ENCODE assay signal across 9 cellular contexts in genomic region chr5:120388016-120388781, GRCh38.
DNase-seq lines count a peak whose midpoint lies in the region; ATAC-seq, FAIRE-seq and TF ChIP-seq lines count a peak whose summit lies in the region.
"Had no signal": no experiment of that assay in that cellular context is flagged by ENCODE, and none has a peak within 500 bp of the region (broad histone marks: within the 10 kb centered on the region; RNA-seq: fewer than 3 reads in every experiment).

No MANE protein-coding gene starts in this region.

- H3K4me3 Mint-ChIP-seq in astrocyte (ENCODE audit: unreplicated experiment) (no peak overlapping the region), mesothelial cell of epicardium (no peak overlapping the region)
- H3K4me3 Mint-ChIP-seq in CD4-positive, alpha-beta T cell: no peak overlapping the region

- H3K4me1 Mint-ChIP-seq in astrocyte (ENCODE audit: low read depth, unreplicated experiment) (peaks cover 13% of the 10 kb centered on the region), mesothelial cell of epicardium (no peaks in the 10 kb centered on the region)
- no peaks in the 10 kb centered on the region for H3K4me1 Mint-ChIP-seq in CD4-positive, alpha-beta T cell (ENCODE audit: low read depth)

- H3K4me1 ChIP-seq in KMS-11 (ENCODE audit: low read depth, poor library complexity, severe bottlenecking) (peaks cover 29% of the 10 kb centered on the region), astrocyte (ENCODE audit: insufficient read depth, low read length) (peaks cover 14% of the 10 kb centered on the region), osteoblast (ENCODE audit: insufficient read depth, low read length) (peaks cover 21% of the 10 kb centered on the region)

- no peaks in the 10 kb centered on the region for H3K9me3 ChIP-seq in astrocyte (ENCODE audit: insufficient read depth, low read depth, low read length)
- no peaks in the 10 kb centered on the region for H3K9me3 ChIP-seq in osteoblast (ENCODE audit: low read depth, low read length)
- H3K9me3 ChIP-seq in CD4-positive, alpha-beta T cell (ENCODE audit: control insufficient read depth, low read length): no peaks in the 10 kb centered on the region

- H3K27ac Mint-ChIP-seq in astrocyte (ENCODE audit: unreplicated experiment) (peak overlapping the region; percentile 60), mesothelial cell of epicardium (no peak overlapping the region)
- H3K27ac Mint-ChIP-seq in CD4-positive, alpha-beta T cell: no peak overlapping the region

- H3K9ac ChIP-seq in KMS-11 (no peak overlapping the region), astrocyte (ENCODE audit: low read length) (no peak overlapping the region)

- no peaks in the 10 kb centered on the region for H3K79me2 ChIP-seq in KMS-11 (ENCODE audit: insufficient read depth, low read depth)
- H3K79me2 ChIP-seq in astrocyte (ENCODE audit: insufficient read depth, low read length): no peaks in the 10 kb centered on the region
- H3K79me2 ChIP-seq in osteoblast (ENCODE audit: insufficient read depth, low read length): no peaks in the 10 kb centered on the region

- H3K27me3 Mint-ChIP-seq in astrocyte (ENCODE audit: low read depth, unreplicated experiment) (no peaks in the 10 kb centered on the region), mesothelial cell of epicardium (ENCODE audit: low read depth) (peaks cover 1% of the 10 kb centered on the region)
- no peaks in the 10 kb centered on the region for H3K27me3 Mint-ChIP-seq in CD4-positive, alpha-beta T cell

- FAIRE-seq in astrocyte (lab: Jason Lieb, UNC): peak; percentile 99

- H3K36me3 Mint-ChIP-seq in astrocyte (ENCODE audit: low read depth, unreplicated experiment) (no peaks in the 10 kb centered on the region), mesothelial cell of epicardium (no peaks in the 10 kb centered on the region)
- H3K36me3 Mint-ChIP-seq in CD4-positive, alpha-beta T cell (ENCODE audit: low read depth): no peaks in the 10 kb centered on the region

- CTCF ChIA-PET in CD4-positive, alpha-beta T cell (lab: Charles Lee): no interaction called here

- POLR2A ChIA-PET in CD4-positive, alpha-beta T cell (lab: Charles Lee): no interaction called here

- DNase-seq in GM04504 (ENCODE audit: low read depth) (peak; percentile 86), astrocyte (ENCODE audit: low read depth) (peak; percentile 91), osteoblast (ENCODE audit: insufficient read length, low spot score, missing footprints) (peak; percentile 76), mesothelial cell of epicardium (ENCODE audit: low spot score in 2 of 2, unreplicated experiment in 2 of 2) (no peak), NCI-H1105 (lab: John Stamatoyannopoulos, UW) (no peak)
- DNase-seq in CD4-positive, alpha-beta T cell: no peak
- DNase-seq: left cardiac atrium had no signal

- H2AFZ ChIP-seq in KMS-11 (ENCODE audit: low read depth) (no peak overlapping the region; the same call in 1 of the 2 replicates), astrocyte (ENCODE audit: low read depth, low read length) (no peak overlapping the region), osteoblast (ENCODE audit: low read length) (no peak overlapping the region)

- intact Hi-C loops in CD4-positive, alpha-beta T cell (cut with DNase I, micrococcal nuclease): no loop called here

- H3K27me3 ChIP-seq in KMS-11 (ENCODE audit: insufficient read depth, low read depth) (no peaks in the 10 kb centered on the region), astrocyte (ENCODE audit: insufficient read depth, low read length) (no peaks in the 10 kb centered on the region), osteoblast (ENCODE audit: insufficient read depth, low read length) (no peaks in the 10 kb centered on the region)
- H3K27me3 ChIP-seq in CD4-positive, alpha-beta T cell (ENCODE audit: control insufficient read depth, insufficient read depth, low read length): no peaks in the 10 kb centered on the region

- peak overlapping the region; percentile 33 for H3K4me2 ChIP-seq in KMS-11
- H3K4me2 ChIP-seq in astrocyte (ENCODE audit: low read length): peak overlapping the region; percentile 60
- peak overlapping the region; percentile 55 for H3K4me2 ChIP-seq in osteoblast (ENCODE audit: insufficient read depth, low read length)

- no peaks in the 10 kb centered on the region for H4K20me1 ChIP-seq in KMS-11 (ENCODE audit: insufficient read depth)
- H4K20me1 ChIP-seq in astrocyte (ENCODE audit: insufficient read depth, low read length): no peaks in the 10 kb centered on the region
- no peaks in the 10 kb centered on the region for H4K20me1 ChIP-seq in osteoblast (ENCODE audit: insufficient read depth, low read length)

- H3K9me3 Mint-ChIP-seq in astrocyte (ENCODE audit: unreplicated experiment): no peaks in the 10 kb centered on the region
- no peaks in the 10 kb centered on the region for H3K9me3 Mint-ChIP-seq in mesothelial cell of epicardium
- H3K9me3 Mint-ChIP-seq in CD4-positive, alpha-beta T cell: no peaks in the 10 kb centered on the region

- no peak for TF ChIP-seq CTCF in KMS-11 (conservative IDR thresholded peaks at IDR 0.05; ENCODE audit: low read depth, low read length)
- TF ChIP-seq CTCF in astrocyte (IDR thresholded peaks at IDR 0.05; ENCODE audit: insufficient read depth, low read depth, low read length): no peak
- no peak for TF ChIP-seq CTCF in osteoblast (IDR thresholded peaks at IDR 0.05; ENCODE audit: extremely low read depth, low read depth, low read length)
- no peak for TF ChIP-seq CTCF in mesothelial cell of epicardium (IDR thresholded peaks at IDR 0.05; ENCODE audit: unreplicated experiment)
- no peak for TF ChIP-seq CTCF in CD4-positive, alpha-beta T cell (IDR thresholded peaks at IDR 0.05)

- H3K4me3 ChIP-seq in KMS-11 (IDR thresholded peaks at IDR 0.05; ENCODE audit: insufficient read depth, low read depth, low read length) (no peak overlapping the region), astrocyte (ENCODE audit: insufficient read depth, low read depth, low read length) (no peak overlapping the region), osteoblast (ENCODE audit: insufficient read depth, low read length) (no peak overlapping the region)

- H3K27ac ChIP-seq in KMS-11 (peak overlapping the region; percentile 25), astrocyte (ENCODE audit: low read depth, low read length) (peak overlapping the region; percentile 44), osteoblast (ENCODE audit: low read depth, low read length) (peak overlapping the region; percentile 81)
- no peak overlapping the region for H3K27ac ChIP-seq in CD4-positive, alpha-beta T cell (ENCODE audit: low read depth, low read length)

- H3K36me3 ChIP-seq in KMS-11 (ENCODE audit: insufficient read depth) (no peaks in the 10 kb centered on the region), astrocyte (ENCODE audit: insufficient read depth, low read length) (no peaks in the 10 kb centered on the region), osteoblast (ENCODE audit: insufficient read depth, low read length) (no peaks in the 10 kb centered on the region)

- ATAC-seq in GM21786 (IDR thresholded peaks at IDR 0.05; ENCODE audit: unreplicated experiment): no peak
- no peak for ATAC-seq in CD4-positive, alpha-beta T cell (ENCODE audit: poor library complexity)

Comparison
In these comparisons a context has a peak if more than half of its experiments do, and no peak if none do; other contexts are left out.
1. DNase-seq: peak in GM04504 (single experiment), astrocyte (single experiment) and osteoblast (single experiment); none in mesothelial cell of epicardium (0 of 2), CD4-positive, alpha-beta T cell (0 of 10) and NCI-H1105 (single experiment).
2. Peak in every context shown above with its lines, with median percentiles within 50 percentile points of each other: H3K4me2 ChIP-seq.